ENCODE assay signal across 1 cellular context in the genomic region with DNA sequence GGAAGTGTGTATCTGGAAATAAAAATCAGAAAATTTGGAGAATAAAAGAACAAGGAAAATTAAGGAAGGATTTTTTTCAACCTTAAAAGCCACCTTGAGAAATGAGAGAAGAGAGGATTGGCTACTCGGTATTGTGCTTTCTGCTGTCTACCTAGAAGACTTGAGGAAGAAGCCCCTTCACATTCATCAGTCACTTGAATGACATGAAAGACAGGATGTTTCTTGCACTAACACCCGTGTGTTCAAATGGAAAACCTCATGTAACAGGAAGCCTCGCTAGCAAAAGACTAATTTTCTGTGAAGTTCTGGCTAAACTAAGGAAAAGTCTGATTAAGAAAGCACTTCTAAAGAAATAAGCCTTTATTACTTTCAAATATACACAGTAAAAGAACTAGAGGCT.
TF ChIP-seq lines count a peak whose summit lies in the region.

No MANE protein-coding gene starts in this region.

TF ChIP-seq in GM12878, 131 proteins besides CTCF, POLR2A, EP300 and RAD21 (continued from another document):
- TF ChIP-seq, protein P1, sequence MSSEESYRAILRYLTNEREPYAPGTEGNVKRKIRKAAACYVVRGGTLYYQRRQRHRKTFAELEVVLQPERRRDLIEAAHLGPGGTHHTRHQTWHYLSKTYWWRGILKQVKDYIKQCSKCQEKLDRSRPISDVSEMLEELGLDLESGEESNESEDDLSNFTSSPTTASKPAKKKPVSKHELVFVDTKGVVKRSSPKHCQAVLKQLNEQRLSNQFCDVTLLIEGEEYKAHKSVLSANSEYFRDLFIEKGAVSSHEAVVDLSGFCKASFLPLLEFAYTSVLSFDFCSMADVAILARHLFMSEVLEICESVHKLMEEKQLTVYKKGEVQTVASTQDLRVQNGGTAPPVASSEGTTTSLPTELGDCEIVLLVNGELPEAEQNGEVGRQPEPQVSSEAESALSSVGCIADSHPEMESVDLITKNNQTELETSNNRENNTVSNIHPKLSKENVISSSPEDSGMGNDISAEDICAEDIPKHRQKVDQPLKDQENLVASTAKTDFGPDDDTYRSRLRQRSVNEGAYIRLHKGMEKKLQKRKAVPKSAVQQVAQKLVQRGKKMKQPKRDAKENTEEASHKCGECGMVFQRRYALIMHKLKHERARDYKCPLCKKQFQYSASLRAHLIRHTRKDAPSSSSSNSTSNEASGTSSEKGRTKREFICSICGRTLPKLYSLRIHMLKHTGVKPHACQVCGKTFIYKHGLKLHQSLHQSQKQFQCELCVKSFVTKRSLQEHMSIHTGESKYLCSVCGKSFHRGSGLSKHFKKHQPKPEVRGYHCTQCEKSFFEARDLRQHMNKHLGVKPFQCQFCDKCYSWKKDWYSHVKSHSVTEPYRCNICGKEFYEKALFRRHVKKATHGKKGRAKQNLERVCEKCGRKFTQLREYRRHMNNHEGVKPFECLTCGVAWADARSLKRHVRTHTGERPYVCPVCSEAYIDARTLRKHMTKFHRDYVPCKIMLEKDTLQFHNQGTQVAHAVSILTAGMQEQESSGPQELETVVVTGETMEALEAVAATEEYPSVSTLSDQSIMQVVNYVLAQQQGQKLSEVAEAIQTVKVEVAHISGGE (CRISPR knock-in tag; IDR thresholded peaks at IDR 0.05) = no peak
- TF ChIP-seq ZBTB4 (CRISPR knock-in tag; IDR thresholded peaks at IDR 0.05) (no peak), E4F1 (IDR thresholded peaks at IDR 0.05; ENCODE audit: borderline replicate concordance, partially characterized antibody) (no peak), EED (IDR thresholded peaks at IDR 0.05; ENCODE audit: low read depth) (no peak), DPF2 (IDR thresholded peaks at IDR 0.05) (no peak), SP1 (IDR thresholded peaks at IDR 0.05; ENCODE audit: low read depth, low read length) (no peak), ETV6 (conservative IDR thresholded peaks at IDR 0.05 in 1 of 2, IDR thresholded peaks at IDR 0.05 in 1 of 2; ENCODE audit: borderline replicate concordance in 1 of 2, low read depth in 1 of 2) (no peak), USF1 (IDR thresholded peaks at IDR 0.05; ENCODE audit: borderline replicate concordance, extremely low read length, insufficient read depth, low read depth, low read length) (no peak), TCF12 (IDR thresholded peaks at IDR 0.05; ENCODE audit: low read depth, low read length) (no peak), ZNF24 (IDR thresholded peaks at IDR 0.05) (no peak), NRF1 (conservative IDR thresholded peaks at IDR 0.05; ENCODE audit: low read depth, low read length) (no peak), RUNX3 (IDR thresholded peaks at IDR 0.05; ENCODE audit: low read length) (no peak), ZZZ3 (IDR thresholded peaks at IDR 0.05; ENCODE audit: control insufficient read depth, insufficient read length, low read depth) (no peak), RCOR1 (conservative IDR thresholded peaks at IDR 0.05; ENCODE audit: low read depth, low read length) (no peak)
- TF ChIP-seq, protein P2, sequence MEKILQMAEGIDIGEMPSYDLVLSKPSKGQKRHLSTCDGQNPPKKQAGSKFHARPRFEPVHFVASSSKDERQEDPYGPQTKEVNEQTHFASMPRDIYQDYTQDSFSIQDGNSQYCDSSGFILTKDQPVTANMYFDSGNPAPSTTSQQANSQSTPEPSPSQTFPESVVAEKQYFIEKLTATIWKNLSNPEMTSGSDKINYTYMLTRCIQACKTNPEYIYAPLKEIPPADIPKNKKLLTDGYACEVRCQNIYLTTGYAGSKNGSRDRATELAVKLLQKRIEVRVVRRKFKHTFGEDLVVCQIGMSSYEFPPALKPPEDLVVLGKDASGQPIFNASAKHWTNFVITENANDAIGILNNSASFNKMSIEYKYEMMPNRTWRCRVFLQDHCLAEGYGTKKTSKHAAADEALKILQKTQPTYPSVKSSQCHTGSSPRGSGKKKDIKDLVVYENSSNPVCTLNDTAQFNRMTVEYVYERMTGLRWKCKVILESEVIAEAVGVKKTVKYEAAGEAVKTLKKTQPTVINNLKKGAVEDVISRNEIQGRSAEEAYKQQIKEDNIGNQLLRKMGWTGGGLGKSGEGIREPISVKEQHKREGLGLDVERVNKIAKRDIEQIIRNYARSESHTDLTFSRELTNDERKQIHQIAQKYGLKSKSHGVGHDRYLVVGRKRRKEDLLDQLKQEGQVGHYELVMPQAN (conservative IDR thresholded peaks at IDR 0.05) = no peak
